9 cellular contexts compared by ENCODE assay signal in genomic region chr1:205013683-205014367, GRCh38.
DNase-seq lines count a peak whose midpoint lies in the region; ATAC-seq lines count a peak whose summit lies in the region.
"Had no signal": no experiment of that assay in that cellular context is flagged by ENCODE, and none has a peak within 500 bp of the region (broad histone marks: within the 10 kb centered on the region; RNA-seq: fewer than 3 reads in every experiment).

No MANE protein-coding gene starts in this region.

- DNase-seq in ELF-1 (ENCODE audit: low read depth, low spot score): peak; percentile 48
- DNase-seq in NCI-H446 treated with DMSO at 0.1 percent for 48 hours (lab: John Stamatoyannopoulos, UW): peak; percentile 95
- peak; percentile 33 for DNase-seq in epithelial cell of prostate (ENCODE audit: low read depth, low spot score)
- DNase-seq in pons (ENCODE audit: low spot score): peak; percentile 83
- DNase-seq in stimulated activated CD4-positive, alpha-beta T cell treated with anti-CD3 and anti-CD28 coated beads, Interleukin-4, amount 100 ng/mL, for 24 hours: no peak
- DNase-seq: activated naive CD8-positive, alpha-beta T cell treated with anti-CD3 and anti-CD28 coated beads, Interleukin-2, amount 10 ng/mL, durations not matched to agents 7 days and 5 days had no signal

- ATAC-seq in HG03457 (IDR thresholded peaks at IDR 0.05; ENCODE audit: unreplicated experiment) (no peak), HG03439 (IDR thresholded peaks at IDR 0.05; ENCODE audit: unreplicated experiment) (no peak), HG02642 (IDR thresholded peaks at IDR 0.05; ENCODE audit: poor library complexity, unreplicated experiment) (no peak)

- no peak overlapping the region for H3K27ac ChIP-seq in epithelial cell of prostate
